In genomic region chr11:104962852-104963251, GRCh38 we compare ENCODE assay signal across 20 cellular contexts.
"Had no signal": no experiment of that assay in that cellular context is flagged by ENCODE, and none has a peak within 500 bp of the region (broad histone marks: within the 10 kb centered on the region; RNA-seq: fewer than 3 reads in every experiment).

No MANE protein-coding gene starts in this region.

- H3K4me1 ChIP-seq: SJSA1 had no signal

- H3K9me3 ChIP-seq: SJSA1 had no signal

- H3K4me3 ChIP-seq: SJSA1, SK-N-MC had no signal

- H3K27ac ChIP-seq: SJSA1, SK-N-MC had no signal

- H3K27me3 ChIP-seq: SJSA1 had no signal

- DNase-seq: KBM-7, NCI-H1092, NCI-H1105 treated with DMSO at 0.1 percent for 48 hours, NCI-H1417 treated with DMSO at 0.1 percent for 48 hours, NCI-H146, NCI-H1694 treated with DMSO at 0.1 percent for 48 hours, NCI-H1930, NCI-H2081, NCI-H2107, NCI-H2227 treated with DMSO at 0.1 percent for 48 hours, NCI-H510A, NCI-H524 treated with DMSO at 0.1 percent for 48 hours, NCI-H69, NCI-H774, Right ventricle myocardium superior, RPMI8226, SIG-M5 had no signal

- FAIRE-seq: RCC 7860 had no signal

- H3K36me3 ChIP-seq: SJSA1 had no signal
